ENCODE assay signal across 37 cellular contexts in genomic region chr1:18358600-18358999, GRCh38.
"Had no signal": no experiment of that assay in that cellular context is flagged by ENCODE, and none has a peak within 500 bp of the region (broad histone marks: within the 10 kb centered on the region; RNA-seq: fewer than 3 reads in every experiment).

No MANE protein-coding gene starts in this region.

- H3K4me3 Mint-ChIP-seq: activated B cell treated with CpG ODN at 0.5 μM for 24 hours; activated CD4-positive, alpha-beta memory T cell treated with anti-CD3 and anti-CD28 coated beads for 36 hours; activated CD4-positive, alpha-beta T cell treated with anti-CD3 and anti-CD28 coated beads, Interleukin-2, amount 10 ng/mL, durations not matched to agents 24 days and 14 days; activated CD8-positive, alpha-beta T cell treated with anti-CD3 and anti-CD28 coated beads for 36 hours; activated naive CD4-positive, alpha-beta T cell treated with anti-CD3 and anti-CD28 coated beads for 36 hours; activated naive CD8-positive, alpha-beta T cell treated with anti-CD3 and anti-CD28 coated beads for 36 hours; activated T-cell treated with anti-CD3 and anti-CD28 coated beads, Interleukin-2, amount 50 U/mL, for 4 hours; activated T-cell treated with anti-CD3 and anti-CD28 coated beads, Interleukin-2, amount 50 U/mL, for 72 hours; activated T-helper 1 cell treated with anti-CD3 and anti-CD28 coated beads, Interleukin-12 subunit alpha, Interleukin-12 subunit beta, Interleukin-2, Interleukin-4 antibody, amounts not matched to agents 30 ng/mL and 10 ng/mL and 1 ng/mL, durations not matched to agents 14 hours and 24 hours and 36 hours; activated T-helper 17 cell treated with anti-CD3 and anti-CD28 coated beads, Interleukin-2, amount 50 U/mL, for 72 hours; central memory CD8-positive, alpha-beta T cell; T-helper 2 cell treated with Interferon-gamma antibody and Interleukin-4, amounts not matched to agents 5 μg/mL and 100 μg/mL, for 36 hours had no signal

- H3K27ac ChIP-seq: adrenal gland, body of pancreas, brain microvascular endothelial cell, cardiac muscle cell, colonic mucosa, VCaP had no signal

- H3K4me1 Mint-ChIP-seq: activated B cell treated with CpG ODN at 0.5 μM for 24 hours; activated CD4-positive, alpha-beta T cell treated with anti-CD3 and anti-CD28 coated beads, Interleukin-2, amount 10 ng/mL, durations not matched to agents 24 days and 14 days; activated naive CD8-positive, alpha-beta T cell treated with anti-CD3 and anti-CD28 coated beads for 36 hours; activated T-helper 17 cell treated with anti-CD3 and anti-CD28 coated beads, Interleukin-2, amount 50 U/mL, for 72 hours; central memory CD8-positive, alpha-beta T cell had no signal

- H3K27ac Mint-ChIP-seq: activated B cell treated with CpG ODN at 0.5 μM for 24 hours; activated CD4-positive, alpha-beta memory T cell treated with anti-CD3 and anti-CD28 coated beads for 36 hours; activated CD4-positive, alpha-beta T cell treated with anti-CD3 and anti-CD28 coated beads, Interleukin-2, amount 10 ng/mL, durations not matched to agents 24 days and 14 days; activated CD8-positive, alpha-beta T cell treated with anti-CD3 and anti-CD28 coated beads for 36 hours; activated naive CD4-positive, alpha-beta T cell treated with anti-CD3 and anti-CD28 coated beads for 36 hours; activated naive CD4-positive, alpha-beta T cell treated with anti-CD3 and anti-CD28 coated beads, Interleukin-2, amount 50 U/mL, for 72 hours; activated naive CD8-positive, alpha-beta T cell treated with anti-CD3 and anti-CD28 coated beads for 36 hours; activated T-cell treated with anti-CD3 and anti-CD28 coated beads, Interleukin-2, amount 50 U/mL, for 72 hours; activated T-helper 1 cell treated with anti-CD3 and anti-CD28 coated beads, Interleukin-12 subunit alpha, Interleukin-12 subunit beta, Interleukin-2, Interleukin-4 antibody, amounts not matched to agents 30 ng/mL and 10 ng/mL and 1 ng/mL, durations not matched to agents 14 hours and 24 hours and 36 hours; activated T-helper 17 cell treated with anti-CD3 and anti-CD28 coated beads, Interleukin-2, amount 50 U/mL, for 72 hours; T-helper 2 cell treated with Interferon-gamma antibody and Interleukin-4, amounts not matched to agents 5 μg/mL and 100 μg/mL, for 36 hours had no signal

- H3K9me3 ChIP-seq: adrenal gland, body of pancreas, colonic mucosa had no signal

- H3K4me1 ChIP-seq: adrenal gland, body of pancreas, colonic mucosa had no signal

- DNase-seq: activated B cell treated with CpG ODN at 0.5 μM for 24 hours; activated CD4-positive, alpha-beta memory T cell treated with anti-CD3 and anti-CD28 coated beads for 36 hours; activated CD4-positive, alpha-beta T cell treated with anti-CD3 and anti-CD28 coated beads for 4 hours; activated CD4-positive, alpha-beta T cell treated with anti-CD3 and anti-CD28 coated beads, Interleukin-2, amount 10 ng/mL, durations not matched to agents 24 days and 14 days; activated CD4-positive, alpha-beta T cell treated with anti-CD3 and anti-CD28 coated beads, Interleukin-2, amount 50 U/mL, for 1 hour; activated CD4-positive, alpha-beta T cell treated with anti-CD3 and anti-CD28 coated beads, Interleukin-2, amount 50 U/mL, for 4 hours; activated CD4-positive, CD25-positive, alpha-beta regulatory T cell treated with anti-CD3 and anti-CD28 coated beads, Interleukin-2, amount 50 U/mL, for 72 hours; activated CD8-positive, alpha-beta memory T cell treated with anti-CD3 and anti-CD28 coated beads, Interleukin-2, amount 50 U/mL, for 4 hours; activated CD8-positive, alpha-beta T cell treated with anti-CD3 and anti-CD28 coated beads for 36 hours; activated effector memory CD4-positive, alpha-beta T cell treated with anti-CD3 and anti-CD28 coated beads, Interleukin-2, amount 50 U/mL, for 16 hours; activated gamma-delta T cell treated with Interleukin-2 at 50 U/mL for 16 hours; activated naive CD4-positive, alpha-beta T cell; activated naive CD4-positive, alpha-beta T cell treated with anti-CD3 and anti-CD28 coated beads for 36 hours; activated naive CD4-positive, alpha-beta T cell treated with anti-CD3 and anti-CD28 coated beads, Interleukin-2, amount 50 U/mL, for 16 hours; activated naive CD8-positive, alpha-beta T cell treated with anti-CD3 and anti-CD28 coated beads for 36 hours; activated T-cell treated with anti-CD3 and anti-CD28 coated beads for 4 hours; activated T-cell treated with anti-CD3 and anti-CD28 coated beads, Interleukin-2, amount 50 U/mL, for 1 hour; activated T-cell treated with anti-CD3 and anti-CD28 coated beads, Interleukin-2, amount 50 U/mL, for 4 hours; activated T-cell treated with anti-CD3 and anti-CD28 coated beads, Interleukin-2, amount 50 U/mL, for 72 hours; adrenal gland; amniotic stem cell; body of pancreas; brain microvascular endothelial cell; cerebellar nuclear complex; colonic mucosa; T-helper 2 cell; T-helper 9 cell had no signal

- H3K36me3 Mint-ChIP-seq: activated CD4-positive, alpha-beta memory T cell treated with anti-CD3 and anti-CD28 coated beads for 36 hours; activated naive CD4-positive, alpha-beta T cell treated with anti-CD3 and anti-CD28 coated beads, Interleukin-2, amount 50 U/mL, for 72 hours; activated naive CD8-positive, alpha-beta T cell treated with anti-CD3 and anti-CD28 coated beads for 36 hours had no signal

- FAIRE-seq: astrocyte, bronchial epithelial cell, TTC549 had no signal

- H3K36me3 ChIP-seq: adrenal gland, brain microvascular endothelial cell, cardiac muscle cell, colonic mucosa had no signal

- H3K9me3 Mint-ChIP-seq: activated B cell treated with CpG ODN at 0.5 μM for 24 hours; activated CD4-positive, alpha-beta memory T cell treated with anti-CD3 and anti-CD28 coated beads for 36 hours; activated CD4-positive, alpha-beta T cell treated with anti-CD3 and anti-CD28 coated beads, Interleukin-2, amount 10 ng/mL, durations not matched to agents 24 days and 14 days; activated CD8-positive, alpha-beta T cell treated with anti-CD3 and anti-CD28 coated beads for 36 hours; activated naive CD4-positive, alpha-beta T cell treated with anti-CD3 and anti-CD28 coated beads for 36 hours; activated naive CD4-positive, alpha-beta T cell treated with anti-CD3 and anti-CD28 coated beads, Interleukin-2, amount 50 U/mL, for 72 hours; activated naive CD8-positive, alpha-beta T cell treated with anti-CD3 and anti-CD28 coated beads for 36 hours; activated T-cell treated with anti-CD3 and anti-CD28 coated beads, Interleukin-2, amount 50 U/mL, for 4 hours; activated T-cell treated with anti-CD3 and anti-CD28 coated beads, Interleukin-2, amount 50 U/mL, for 72 hours; activated T-helper 1 cell treated with anti-CD3 and anti-CD28 coated beads, Interleukin-12 subunit alpha, Interleukin-12 subunit beta, Interleukin-2, Interleukin-4 antibody, amounts not matched to agents 30 ng/mL and 10 ng/mL and 1 ng/mL, durations not matched to agents 14 hours and 24 hours and 36 hours; activated T-helper 17 cell treated with anti-CD3 and anti-CD28 coated beads, Interleukin-2, amount 50 U/mL, for 72 hours; central memory CD8-positive, alpha-beta T cell; T-helper 2 cell treated with Interferon-gamma antibody and Interleukin-4, amounts not matched to agents 5 μg/mL and 100 μg/mL, for 36 hours had no signal

- ATAC-seq: activated CD8-positive, alpha-beta T cell treated with anti-CD3 and anti-CD28 coated beads for 36 hours; activated naive CD4-positive, alpha-beta T cell treated with anti-CD3 and anti-CD28 coated beads, Interleukin-2, amount 50 U/mL, for 72 hours; activated T-cell treated with anti-CD3 and anti-CD28 coated beads, Interleukin-2, amount 50 U/mL, for 4 hours; activated T-cell treated with anti-CD3 and anti-CD28 coated beads, Interleukin-2, amount 50 U/mL, for 72 hours; activated T-helper 17 cell treated with anti-CD3 and anti-CD28 coated beads, Interleukin-2, amount 50 U/mL, for 72 hours; body of pancreas had no signal

- H3K27me3 ChIP-seq: adrenal gland, body of pancreas, brain microvascular endothelial cell, colonic mucosa had no signal

- H3K4me3 ChIP-seq: adrenal gland, body of pancreas, cardiac muscle cell, colonic mucosa had no signal
